In genomic region chr19:17448190-17448967, GRCh38 we compare ENCODE assay signal across 8 cellular contexts. TPM values are rescaled to one million over a fixed set of nuclear protein-coding genes. Genes with fewer than 3 reads are reported as not detected.
DNase-seq lines count a peak whose midpoint lies in the region; ATAC-seq and TF ChIP-seq lines count a peak whose summit lies in the region.

Gene TMEM221 (minus strand): TSS chr19:17448668. CDS start chr19:17448462, 206 bp downstream.

- H3K27ac Mint-ChIP-seq in CD8-positive, alpha-beta T cell: no peak within 1 kb of the TSS
- peak within 1 kb of the TSS in 1 of 10 donors; percentile 32 for H3K27ac Mint-ChIP-seq in naive thymus-derived CD8-positive, alpha-beta T cell

- peak within 1 kb of the TSS; percentile 53 for H3K4me3 Mint-ChIP-seq in CD8-positive, alpha-beta T cell
- H3K4me3 Mint-ChIP-seq in naive thymus-derived CD8-positive, alpha-beta T cell: peak within 1 kb of the TSS in 9 of 10 donors; percentile 40 to 77 (median 59)

- peaks cover 11% of the 10 kb centered on the region for H3K4me1 Mint-ChIP-seq in CD8-positive, alpha-beta T cell (ENCODE audit: low read depth)
- peaks cover 0 to 21% (median 8%) of the 10 kb centered on the region in 4 donors for H3K4me1 Mint-ChIP-seq in naive thymus-derived CD8-positive, alpha-beta T cell

- CTCF ChIA-PET in CD8-positive, alpha-beta T cell (lab: Charles Lee): interaction anchor here (0.8 to 1.9 kb wide), 13 partner anchors 8 to 293 kb away, joined by 3 to 6 read pairs (median 4); partner anchors contain the start of gene MVB12A

- H3K4me1 ChIP-seq in CD8-positive, alpha-beta T cell (ENCODE audit: insufficient read depth, low read length): no peaks in the 10 kb centered on the region
- H3K4me1 ChIP-seq in KMS-11 (ENCODE audit: low read depth, poor library complexity, severe bottlenecking) (peaks cover 3% of the 10 kb centered on the region), tibial artery (peaks cover 0 to 15% (median 8%) of the 10 kb centered on the region in 4 donors)
- peaks cover 4% of the 10 kb centered on the region for H3K4me1 ChIP-seq in effector memory CD4-positive, alpha-beta T cell (ENCODE audit: control insufficient read depth, insufficient read depth, low read length, poor library complexity, severe bottlenecking)

- peaks cover 3% of the 10 kb centered on the region for H3K27me3 ChIP-seq in CD8-positive, alpha-beta T cell (ENCODE audit: insufficient read depth, low read length)
- H3K27me3 ChIP-seq in KMS-11 (ENCODE audit: insufficient read depth, low read depth) (peaks cover 16% of the 10 kb centered on the region; the same call in 1 of the 2 replicates), tibial artery (peaks cover 0 to 44% of the 10 kb centered on the region in 2 donors)
- H3K27me3 ChIP-seq in effector memory CD4-positive, alpha-beta T cell (replicated peaks; ENCODE audit: control insufficient read depth, insufficient read depth, low read length, poor library complexity, severe bottlenecking): no peaks in the 10 kb centered on the region

- H3K79me2 ChIP-seq in KMS-11 (ENCODE audit: insufficient read depth, low read depth): no peaks in the 10 kb centered on the region

- H3K9me3 ChIP-seq in CD8-positive, alpha-beta T cell (ENCODE audit: low read length): no peaks in the 10 kb centered on the region
- no peaks in the 10 kb centered on the region for H3K9me3 ChIP-seq in effector memory CD4-positive, alpha-beta T cell (ENCODE audit: control insufficient read depth, low read length)
- no peaks in the 10 kb centered on the region for H3K9me3 ChIP-seq in tibial artery

- intact Hi-C loops in CD8-positive, alpha-beta T cell (cut with DNase I, micrococcal nuclease): loop anchor here (1.0 to 5.0 kb wide), 3 partner anchors 28 to 53 kb away; partner anchors contain the start of gene MVB12A (in 1 of the 2)
- intact Hi-C loops in tibial artery (cut with DNase I; ENCODE audit: low total_unique reads): no loop called here

- H3K9me3 Mint-ChIP-seq in CD8-positive, alpha-beta T cell: no peaks in the 10 kb centered on the region
- H3K9me3 Mint-ChIP-seq in naive thymus-derived CD8-positive, alpha-beta T cell: no peaks in the 10 kb centered on the region

- H3K27ac ChIP-seq in CD8-positive, alpha-beta T cell (ENCODE audit: low read depth, low read length): no peak within 1 kb of the TSS
- H3K27ac ChIP-seq in KMS-11 (no peak within 1 kb of the TSS), tibial artery (no peak within 1 kb of the TSS)
- no peak within 1 kb of the TSS for H3K27ac ChIP-seq in effector memory CD4-positive, alpha-beta T cell (ENCODE audit: insufficient read depth, low read length, poor library complexity, severe bottlenecking)

- peak; percentile 16 to 67 (median 51) for DNase-seq in CD8-positive, alpha-beta T cell
- DNase-seq in activated CD4-positive, alpha-beta T cell treated with anti-CD3 and anti-CD28 coated beads, Interleukin-2, amount 50 U/mL, for 1 hour: peak; percentile 56
- DNase-seq in effector memory CD4-positive, alpha-beta T cell: peak; percentile 13 to 47 (median 38)
- DNase-seq in naive thymus-derived CD8-positive, alpha-beta T cell: peak; percentile 34 to 78 (median 48)
- DNase-seq in tibial artery: peak in 1 of 2 donors; percentile 47

- no peaks in the 10 kb centered on the region for H3K36me3 ChIP-seq in CD8-positive, alpha-beta T cell (ENCODE audit: insufficient read depth, low read length)
- H3K36me3 ChIP-seq in KMS-11 (ENCODE audit: insufficient read depth): no peaks in the 10 kb centered on the region
- no peaks in the 10 kb centered on the region for H3K36me3 ChIP-seq in effector memory CD4-positive, alpha-beta T cell (ENCODE audit: control insufficient read depth, insufficient read depth, low read length)
- no peaks in the 10 kb centered on the region for H3K36me3 ChIP-seq in tibial artery

- peak within 1 kb of the TSS; percentile 14; the same call in 1 of the 2 replicates for H2AFZ ChIP-seq in KMS-11 (ENCODE audit: low read depth)

- H3K36me3 Mint-ChIP-seq in CD8-positive, alpha-beta T cell: no peaks in the 10 kb centered on the region
- H3K36me3 Mint-ChIP-seq in naive thymus-derived CD8-positive, alpha-beta T cell: no peaks in the 10 kb centered on the region

- no peak within 1 kb of the TSS for H3K4me3 ChIP-seq in CD8-positive, alpha-beta T cell (ENCODE audit: low read depth, low read length)
- H3K4me3 ChIP-seq in KMS-11 (IDR thresholded peaks at IDR 0.05; ENCODE audit: insufficient read depth, low read depth, low read length) (no peak within 1 kb of the TSS), tibial artery (peak within 1 kb of the TSS; percentile 27 to 51)
- H3K4me3 ChIP-seq in effector memory CD4-positive, alpha-beta T cell (ENCODE audit: insufficient read depth, low read depth, low read length, poor library complexity, severe bottlenecking): peak within 1 kb of the TSS; percentile 52

- no peaks in the 10 kb centered on the region for H4K20me1 ChIP-seq in KMS-11 (ENCODE audit: insufficient read depth)

- H3K4me2 ChIP-seq in KMS-11: peak within 1 kb of the TSS; percentile 13; the same call in 1 of the 2 replicates

- POLR2A ChIA-PET in CD8-positive, alpha-beta T cell (lab: Charles Lee): interaction anchor here (0.7 to 0.8 kb wide), 3 partner anchors 29 to 43 kb away, joined by 3 to 5 read pairs (median 4); partner anchors contain the start of genes BST2 and MVB12A
- POLR2A ChIA-PET in naive thymus-derived CD8-positive, alpha-beta T cell (lab: Charles Lee): interaction anchor here (0.7 to 0.9 kb wide), 3 partner anchors 19 to 683 kb away, joined by 3 to 4 read pairs (median 3); no protein-coding TSS in a partner anchor

- peak; percentile 61 for TF ChIP-seq CTCF in CD8-positive, alpha-beta T cell (IDR thresholded peaks at IDR 0.05)
- TF ChIP-seq CTCF in KMS-11 (conservative IDR thresholded peaks at IDR 0.05; ENCODE audit: low read depth, low read length) (peak; percentile 32; the same call in 1 of the 2 replicates), tibial artery (IDR thresholded peaks at IDR 0.05) (peak in 1 of 2 experiments; percentile 36)

- H3K27me3 Mint-ChIP-seq in CD8-positive, alpha-beta T cell (ENCODE audit: low read depth): peaks cover 18% of the 10 kb centered on the region
- H3K27me3 Mint-ChIP-seq in naive thymus-derived CD8-positive, alpha-beta T cell: peaks cover 5 to 21% (median 8%) of the 10 kb centered on the region in 5 donors

- no peak within 1 kb of the TSS for H3K9ac ChIP-seq in KMS-11

- peak; percentile 81 for ATAC-seq in CD8-positive, alpha-beta T cell
- peak; percentile 88 to 91 for ATAC-seq in naive thymus-derived CD8-positive, alpha-beta T cell
- ATAC-seq in GM19035 (IDR thresholded peaks at IDR 0.05; ENCODE audit: unreplicated experiment) (no peak), GM18858 (IDR thresholded peaks at IDR 0.05; ENCODE audit: unreplicated experiment) (no peak)

RNA-seq across cellular contexts. Expression of gene TMEM221, which starts in this region (rescaled TPM):
- not detected for total RNA-seq in CD8-positive, alpha-beta T cell
- total RNA-seq in naive thymus-derived CD8-positive, alpha-beta T cell: not detected
- under 1 TPM in 1 of 3 donors, not detected in 2; 0.13 TPM for polyA plus RNA-seq in naive thymus-derived CD8-positive, alpha-beta T cell

Comparison
In these comparisons a context has a peak if more than half of its experiments do, and no peak if none do; other contexts are left out.
1. Peak in DNase-seq and ATAC-seq in CD8-positive, alpha-beta T cell; RNA of the gene not detected or under 1 TPM.
2. Peak in DNase-seq and ATAC-seq in naive thymus-derived CD8-positive, alpha-beta T cell; RNA of the gene not detected or under 1 TPM.
3. H3K4me3 ChIP-seq: peak in effector memory CD4-positive, alpha-beta T cell (single experiment) and tibial artery (2 of 2); none in CD8-positive, alpha-beta T cell (single experiment) and KMS-11 (single experiment).